Comparison of ENCODE assay signal across 8 cellular contexts in the genomic region with DNA sequence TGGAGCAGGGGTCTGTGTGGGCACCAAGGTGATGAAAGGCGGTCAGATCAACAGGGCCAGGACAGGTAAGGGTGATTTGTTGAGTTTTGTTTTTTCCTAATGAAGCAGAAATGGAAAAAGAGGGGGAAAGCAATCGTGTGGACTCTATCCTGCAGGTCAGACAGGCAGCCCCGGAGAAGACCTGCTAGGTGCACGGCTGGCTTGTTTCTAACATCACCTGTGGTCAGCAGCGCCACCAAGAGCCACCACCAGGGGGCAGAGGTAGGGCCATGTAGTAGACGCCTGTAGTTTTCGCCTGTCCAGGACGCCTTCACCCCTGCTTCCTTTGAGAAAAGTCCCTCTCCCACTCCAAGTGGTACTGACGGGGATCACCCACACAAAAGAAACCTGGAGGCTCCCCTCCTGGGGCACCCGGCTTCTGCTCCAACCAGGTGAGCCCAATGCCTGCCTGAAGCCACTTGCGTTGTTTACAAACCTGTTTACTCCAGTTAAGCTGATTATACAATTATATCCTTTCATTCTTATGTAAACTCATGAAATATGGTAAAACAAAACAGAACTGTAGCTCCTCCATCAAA. TPM values are rescaled to one million over a fixed set of nuclear protein-coding genes. Genes with fewer than 3 reads are reported as not detected.
DNase-seq lines count a peak whose midpoint lies in the region; ATAC-seq and TF ChIP-seq lines count a peak whose summit lies in the region.

No MANE protein-coding gene starts in this region.

- POLR2A ChIA-PET in RWPE1 (lab: Yijun Ruan, JAX; ENCODE audit: low non-redundant PET): no interaction called here

- peak; percentile 68 for DNase-seq in GM06990 (ENCODE audit: extremely low read depth, insufficient read length)
- peak; percentile 41 to 54 for DNase-seq in Kasumi-1 (lab: John Stamatoyannopoulos, UW)
- peak; percentile 57 for DNase-seq in RWPE1 (ENCODE audit: low spot score)
- DNase-seq in activated effector memory CD4-positive, alpha-beta T cell treated with anti-CD3 and anti-CD28 coated beads, Interleukin-2, amount 50 U/mL, for 16 hours: peak; percentile 93
- peak; percentile 53 to 88 for DNase-seq in foreskin fibroblast
- peak; percentile 44 for DNase-seq in occipital lobe (lab: John Stamatoyannopoulos, UW)
- peak; percentile 95 for DNase-seq in testis

- peaks cover 15% of the 10 kb centered on the region for H3K4me1 ChIP-seq in testis

- H3K27ac ChIP-seq in RWPE1 (peak overlapping the region; percentile 19; the same call in 1 of the 2 replicates), testis (no peak overlapping the region)

- TF ChIP-seq CTCF in GM06990 (IDR thresholded peaks at IDR 0.05; ENCODE audit: insufficient read depth, low read length, poor library complexity, severe bottlenecking) (peak; percentile 95), RWPE1 (conservative IDR thresholded peaks at IDR 0.05; ENCODE audit: low read depth) (peak; percentile 92), foreskin fibroblast (IDR thresholded peaks at IDR 0.05; ENCODE audit: low read depth, low read length) (peak; percentile 83), testis (IDR thresholded peaks at IDR 0.05) (peak; percentile 74 to 93 (median 92))

- H3K4me3 ChIP-seq in GM06990 (replicated peaks; ENCODE audit: low read depth, low read length): no peak overlapping the region
- H3K4me3 ChIP-seq in foreskin fibroblast (ENCODE audit: low read depth in 1 of 2, low read length in 2 of 2): no peak overlapping the region
- H3K4me3 ChIP-seq in testis: no peak overlapping the region

- H3K36me3 ChIP-seq in GM06990 (ENCODE audit: control insufficient read depth, insufficient read depth, low read length): peaks cover 7% of the 10 kb centered on the region
- H3K36me3 ChIP-seq in testis (ENCODE audit: low read depth, missing control alignments): no peaks in the 10 kb centered on the region

- 27 to 30% methylated on average over 11 of the region's 11 CpGs for WGBS in testis, 2 donors

- TF ChIP-seq POLR2A in testis (IDR thresholded peaks at IDR 0.05): no peak

- H3K9me3 ChIP-seq in testis: no peaks in the 10 kb centered on the region

- CTCF ChIA-PET in RWPE1 (lab: Yijun Ruan, JAX): interaction anchor here (0.6 to 1.0 kb wide), 4 partner anchors 20 to 63 kb away, joined by 3 to 6 read pairs (median 4); no protein-coding TSS in a partner anchor

- intact Hi-C loops in testis (cut with DNase I; ENCODE audit: low total_unique reads): loop anchor here (5.0 kb wide), 1 partner anchor 161 kb away; no protein-coding TSS in a partner anchor

- ATAC-seq in GM21367 (IDR thresholded peaks at IDR 0.05; ENCODE audit: unreplicated experiment): no peak

- H3K27me3 ChIP-seq in GM06990 (replicated peaks; ENCODE audit: control insufficient read depth, insufficient read depth, low read length) (no peaks in the 10 kb centered on the region), testis (no peaks in the 10 kb centered on the region)

RNA-seq across cellular contexts. Expression of gene SEC14L1, which starts 54.2 kb away (rescaled TPM):
- total RNA-seq in occipital lobe (66.9 TPM), testis (100 to 1,000 TPM; 240 to 262 TPM)
- polyA plus RNA-seq in testis (ENCODE audit: insufficient read depth, low read depth, low replicate concordance): 143 TPM

Comparison
In these comparisons a context has a peak if more than half of its experiments do, and no peak if none do; other contexts are left out.
1. DNase-seq: peak in every context shown above with its lines; median percentile 95 in testis; 93 in activated effector memory CD4-positive, alpha-beta T cell treated with anti-CD3 and anti-CD28 coated beads, Interleukin-2, amount 50 U/mL, for 16 hours; 70 in foreskin fibroblast; 68 in GM06990; 57 in RWPE1; 48 in Kasumi-1; 44 in occipital lobe.